In the genomic region with DNA sequence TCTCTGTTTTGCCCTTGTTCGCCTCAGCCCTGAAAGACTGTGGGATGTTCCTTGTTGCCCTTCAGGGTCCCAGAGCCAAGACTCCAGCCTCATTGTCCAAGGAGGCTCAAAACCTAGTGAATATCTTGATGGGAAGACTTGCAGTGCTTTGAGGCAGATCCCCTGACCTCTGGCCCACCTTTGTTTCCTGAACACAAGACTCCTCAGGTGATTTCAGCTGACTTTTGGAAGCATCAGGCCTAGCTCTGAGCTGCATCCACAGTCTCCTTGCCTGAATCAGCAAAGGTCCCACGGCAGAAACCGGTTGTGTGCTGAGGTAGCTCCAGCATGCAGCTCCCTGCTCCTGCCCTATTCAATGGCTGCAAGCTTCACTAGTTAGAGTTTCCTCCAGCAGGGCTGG, we compare ENCODE assay signal across 17 cellular contexts.
"Had no signal": no experiment of that assay in that cellular context is flagged by ENCODE, and none has a peak within 500 bp of the region (broad histone marks: within the 10 kb centered on the region; RNA-seq: fewer than 3 reads in every experiment).

No MANE protein-coding gene starts in this region.

- H3K4me1 ChIP-seq: thyroid gland, upper lobe of right lung had no signal

- H3K27ac ChIP-seq: cardiac muscle cell, hepatocyte, thyroid gland, upper lobe of right lung had no signal

- H3K9me3 ChIP-seq: thyroid gland, upper lobe of right lung had no signal

- H3K27me3 ChIP-seq: cardiac muscle cell, thyroid gland, upper lobe of right lung had no signal

- H3K79me2 ChIP-seq: hepatocyte had no signal

- H2AFZ ChIP-seq: hepatocyte had no signal

- DNase-seq: activated CD4-positive, alpha-beta T cell treated with anti-CD3 and anti-CD28 coated beads for 48 hours; activated effector memory CD4-positive, alpha-beta T cell treated with Interleukin-2 at 50 U/mL for 16 hours; activated naive CD4-positive, alpha-beta T cell treated with anti-CD3 and anti-CD28 coated beads, Interleukin-2, amount 10 ng/mL, durations not matched to agents 7 days and 5 days; activated T-cell treated with anti-CD3 and anti-CD28 coated beads, Interleukin-2, amount 50 U/mL, for 72 hours; effector CD8-positive, alpha-beta T cell; foreskin melanocyte; glutamatergic neuron; mesendoderm; naive B cell; nucleus accumbens; stimulated activated CD4-positive, alpha-beta T cell treated with anti-CD3 and anti-CD28 coated beads, Interleukin-4, amount 100 ng/mL, for 24 hours; stimulated activated naive CD8-positive, alpha-beta T cell treated with anti-CD3 and anti-CD28 coated beads, Interleukin-15, Interleukin-2, amounts not matched to agents 100 U/mL and 50 U/mL, for 24 hours; thyroid gland; upper lobe of right lung had no signal

- ATAC-seq: activated T-cell treated with anti-CD3 and anti-CD28 coated beads, Interleukin-2, amount 50 U/mL, for 72 hours; SK-N-SH treated with all-trans-retinoic acid at 6 μM for 48 hours; stimulated activated naive CD8-positive, alpha-beta T cell treated with anti-CD3 and anti-CD28 coated beads, Interleukin-15, Interleukin-2, amounts not matched to agents 100 U/mL and 50 U/mL, for 24 hours; upper lobe of right lung had no signal

- H3K36me3 ChIP-seq: cardiac muscle cell, thyroid gland, upper lobe of right lung had no signal

- H3K4me2 ChIP-seq: hepatocyte had no signal

- H3K4me3 ChIP-seq: cardiac muscle cell, hepatocyte, thyroid gland, upper lobe of right lung had no signal
